1 cellular context compared by ENCODE assay signal in the genomic region with DNA sequence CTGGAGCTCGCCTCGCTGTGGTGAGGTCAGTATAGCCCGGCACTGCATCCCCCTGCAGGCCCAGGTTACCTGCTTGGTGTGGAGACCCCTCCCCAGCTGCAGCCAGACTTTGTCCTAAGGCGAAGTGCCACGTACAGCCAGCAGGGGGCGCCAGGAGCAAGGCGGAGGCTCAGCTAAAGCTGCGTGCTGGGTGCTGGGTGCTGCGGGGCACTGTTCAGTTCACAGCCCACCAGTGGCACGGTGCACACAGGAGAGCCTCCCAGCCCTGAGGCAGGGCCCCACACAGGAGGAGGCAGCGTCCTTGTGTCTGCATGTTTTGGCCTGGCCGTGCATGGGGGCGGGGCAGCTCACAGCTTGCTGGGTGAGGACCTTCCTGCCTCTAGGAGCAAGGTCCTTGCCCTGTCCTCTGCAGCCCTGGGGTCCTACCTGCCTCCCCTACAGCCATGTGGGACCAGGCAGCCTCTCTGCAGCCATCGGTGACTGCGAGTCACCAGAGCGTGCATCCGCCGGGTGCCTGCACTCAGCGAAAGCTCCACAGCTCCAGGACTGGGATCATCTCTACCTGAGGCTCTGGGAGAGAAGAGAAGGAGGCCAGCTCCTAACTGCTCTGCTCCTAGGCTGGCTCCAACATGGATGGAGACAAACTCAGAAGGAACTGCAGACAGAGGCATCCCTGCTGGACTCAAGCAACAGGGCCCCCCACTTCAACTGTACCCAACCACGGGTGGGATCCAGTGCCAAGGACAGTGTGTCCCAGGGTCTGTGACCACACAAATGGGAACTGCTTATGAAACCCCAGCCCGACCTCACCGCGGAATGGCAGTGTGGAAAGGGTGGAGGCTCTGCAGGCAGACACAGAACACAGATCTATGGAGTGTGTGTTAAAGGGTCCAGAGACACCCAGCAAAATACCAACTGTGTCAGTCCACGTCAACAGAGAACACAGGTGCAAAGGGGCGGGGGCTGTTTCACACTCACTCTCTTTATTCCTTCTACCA.
TF ChIP-seq lines count a peak whose summit lies in the region.

No MANE protein-coding gene starts in this region.

TF ChIP-seq in HEK293, 187 proteins besides CTCF, POLR2A, EP300 and RAD21 (continued from another document and continues in another):
- TF ChIP-seq, protein P1, sequence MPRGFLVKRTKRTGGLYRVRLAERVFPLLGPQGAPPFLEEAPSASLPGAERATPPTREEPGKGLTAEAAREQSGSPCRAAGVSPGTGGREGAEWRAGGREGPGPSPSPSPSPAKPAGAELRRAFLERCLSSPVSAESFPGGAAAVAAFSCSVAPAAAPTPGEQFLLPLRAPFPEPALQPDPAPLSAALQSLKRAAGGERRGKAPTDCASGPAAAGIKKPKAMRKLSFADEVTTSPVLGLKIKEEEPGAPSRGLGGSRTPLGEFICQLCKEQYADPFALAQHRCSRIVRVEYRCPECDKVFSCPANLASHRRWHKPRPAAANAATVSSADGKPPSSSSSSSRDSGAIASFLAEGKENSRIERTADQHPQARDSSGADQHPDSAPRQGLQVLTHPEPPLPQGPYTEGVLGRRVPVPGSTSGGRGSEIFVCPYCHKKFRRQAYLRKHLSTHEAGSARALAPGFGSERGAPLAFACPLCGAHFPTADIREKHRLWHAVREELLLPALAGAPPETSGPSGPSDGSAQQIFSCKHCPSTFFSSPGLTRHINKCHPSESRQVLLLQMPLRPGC (tag by site-specific recombination; IDR thresholded peaks at IDR 0.05), result no peak
- TF ChIP-seq ZNF350 (tag by site-specific recombination; IDR thresholded peaks at IDR 0.05), result no peak
- no peak for TF ChIP-seq ZEB2 (tag by site-specific recombination; IDR thresholded peaks at IDR 0.05)
- TF ChIP-seq, protein P2, sequence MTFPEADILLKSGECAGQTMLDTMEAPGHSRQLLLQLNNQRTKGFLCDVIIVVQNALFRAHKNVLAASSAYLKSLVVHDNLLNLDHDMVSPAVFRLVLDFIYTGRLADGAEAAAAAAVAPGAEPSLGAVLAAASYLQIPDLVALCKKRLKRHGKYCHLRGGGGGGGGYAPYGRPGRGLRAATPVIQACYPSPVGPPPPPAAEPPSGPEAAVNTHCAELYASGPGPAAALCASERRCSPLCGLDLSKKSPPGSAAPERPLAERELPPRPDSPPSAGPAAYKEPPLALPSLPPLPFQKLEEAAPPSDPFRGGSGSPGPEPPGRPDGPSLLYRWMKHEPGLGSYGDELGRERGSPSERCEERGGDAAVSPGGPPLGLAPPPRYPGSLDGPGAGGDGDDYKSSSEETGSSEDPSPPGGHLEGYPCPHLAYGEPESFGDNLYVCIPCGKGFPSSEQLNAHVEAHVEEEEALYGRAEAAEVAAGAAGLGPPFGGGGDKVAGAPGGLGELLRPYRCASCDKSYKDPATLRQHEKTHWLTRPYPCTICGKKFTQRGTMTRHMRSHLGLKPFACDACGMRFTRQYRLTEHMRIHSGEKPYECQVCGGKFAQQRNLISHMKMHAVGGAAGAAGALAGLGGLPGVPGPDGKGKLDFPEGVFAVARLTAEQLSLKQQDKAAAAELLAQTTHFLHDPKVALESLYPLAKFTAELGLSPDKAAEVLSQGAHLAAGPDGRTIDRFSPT (tag by site-specific recombination; IDR thresholded peaks at IDR 0.05), result no peak
- TF ChIP-seq, protein P3, sequence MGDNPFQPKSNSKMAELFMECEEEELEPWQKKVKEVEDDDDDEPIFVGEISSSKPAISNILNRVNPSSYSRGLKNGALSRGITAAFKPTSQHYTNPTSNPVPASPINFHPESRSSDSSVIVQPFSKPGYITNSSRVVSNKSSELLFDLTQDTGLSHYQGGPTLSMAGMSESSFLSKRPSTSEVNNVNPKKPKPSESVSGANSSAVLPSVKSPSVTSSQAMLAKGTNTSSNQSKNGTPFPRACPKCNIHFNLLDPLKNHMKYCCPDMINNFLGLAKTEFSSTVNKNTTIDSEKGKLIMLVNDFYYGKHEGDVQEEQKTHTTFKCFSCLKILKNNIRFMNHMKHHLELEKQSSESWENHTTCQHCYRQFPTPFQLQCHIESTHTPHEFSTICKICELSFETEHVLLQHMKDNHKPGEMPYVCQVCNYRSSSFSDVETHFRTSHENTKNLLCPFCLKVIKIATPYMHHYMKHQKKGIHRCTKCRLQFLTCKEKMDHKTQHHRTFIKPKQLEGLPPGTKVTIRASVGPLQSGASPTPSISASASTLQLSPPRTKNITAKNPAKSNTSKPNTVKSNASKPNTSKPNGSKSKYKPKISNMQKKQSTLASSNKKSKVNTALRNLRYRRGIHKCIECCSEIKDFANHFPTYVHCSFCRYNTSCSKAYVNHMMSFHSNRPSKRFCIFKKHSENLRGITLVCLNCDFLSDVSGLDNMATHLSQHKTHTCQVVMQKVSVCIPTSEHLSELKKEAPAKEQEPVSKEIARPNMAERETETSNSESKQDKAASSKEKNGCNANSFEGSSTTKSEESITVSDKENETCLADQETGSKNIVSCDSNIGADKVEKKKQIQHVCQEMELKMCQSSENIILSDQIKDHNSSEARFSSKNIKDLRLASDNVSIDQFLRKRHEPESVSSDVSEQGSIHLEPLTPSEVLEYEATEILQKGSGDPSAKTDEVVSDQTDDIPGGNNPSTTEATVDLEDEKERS (tag by site-specific recombination; IDR thresholded peaks at IDR 0.05), result no peak
- peak; percentile 32; the same call in 1 of the 2 replicates for TF ChIP-seq ZNF335 (tag by site-specific recombination; conservative IDR thresholded peaks at IDR 0.05)
- TF ChIP-seq ZNF2 (tag by site-specific recombination; IDR thresholded peaks at IDR 0.05), result peak; percentile 87
- TF ChIP-seq ZNF394 (tag by site-specific recombination; IDR thresholded peaks at IDR 0.05; ENCODE audit: borderline replicate concordance), result no peak
- TF ChIP-seq ZNF585B (tag by site-specific recombination; IDR thresholded peaks at IDR 0.05), result no peak
- no peak for TF ChIP-seq ZNF140 (tag by site-specific recombination; IDR thresholded peaks at IDR 0.05)
- TF ChIP-seq, protein P4, sequence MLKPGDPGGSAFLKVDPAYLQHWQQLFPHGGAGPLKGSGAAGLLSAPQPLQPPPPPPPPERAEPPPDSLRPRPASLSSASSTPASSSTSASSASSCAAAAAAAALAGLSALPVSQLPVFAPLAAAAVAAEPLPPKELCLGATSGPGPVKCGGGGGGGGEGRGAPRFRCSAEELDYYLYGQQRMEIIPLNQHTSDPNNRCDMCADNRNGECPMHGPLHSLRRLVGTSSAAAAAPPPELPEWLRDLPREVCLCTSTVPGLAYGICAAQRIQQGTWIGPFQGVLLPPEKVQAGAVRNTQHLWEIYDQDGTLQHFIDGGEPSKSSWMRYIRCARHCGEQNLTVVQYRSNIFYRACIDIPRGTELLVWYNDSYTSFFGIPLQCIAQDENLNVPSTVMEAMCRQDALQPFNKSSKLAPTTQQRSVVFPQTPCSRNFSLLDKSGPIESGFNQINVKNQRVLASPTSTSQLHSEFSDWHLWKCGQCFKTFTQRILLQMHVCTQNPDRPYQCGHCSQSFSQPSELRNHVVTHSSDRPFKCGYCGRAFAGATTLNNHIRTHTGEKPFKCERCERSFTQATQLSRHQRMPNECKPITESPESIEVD (tag by site-specific recombination; IDR thresholded peaks at IDR 0.05), result no peak
- TF ChIP-seq ZNF530 (tag by site-specific recombination; IDR thresholded peaks at IDR 0.05; ENCODE audit: low read depth), result no peak
- TF ChIP-seq ZNF768 (tag by site-specific recombination; IDR thresholded peaks at IDR 0.05), result peak; percentile 65; the same call in 1 of the 2 replicates
- peak; percentile 60 for TF ChIP-seq ZNF654 (tag by site-specific recombination; IDR thresholded peaks at IDR 0.05; ENCODE audit: low read depth)
- TF ChIP-seq, protein P5, sequence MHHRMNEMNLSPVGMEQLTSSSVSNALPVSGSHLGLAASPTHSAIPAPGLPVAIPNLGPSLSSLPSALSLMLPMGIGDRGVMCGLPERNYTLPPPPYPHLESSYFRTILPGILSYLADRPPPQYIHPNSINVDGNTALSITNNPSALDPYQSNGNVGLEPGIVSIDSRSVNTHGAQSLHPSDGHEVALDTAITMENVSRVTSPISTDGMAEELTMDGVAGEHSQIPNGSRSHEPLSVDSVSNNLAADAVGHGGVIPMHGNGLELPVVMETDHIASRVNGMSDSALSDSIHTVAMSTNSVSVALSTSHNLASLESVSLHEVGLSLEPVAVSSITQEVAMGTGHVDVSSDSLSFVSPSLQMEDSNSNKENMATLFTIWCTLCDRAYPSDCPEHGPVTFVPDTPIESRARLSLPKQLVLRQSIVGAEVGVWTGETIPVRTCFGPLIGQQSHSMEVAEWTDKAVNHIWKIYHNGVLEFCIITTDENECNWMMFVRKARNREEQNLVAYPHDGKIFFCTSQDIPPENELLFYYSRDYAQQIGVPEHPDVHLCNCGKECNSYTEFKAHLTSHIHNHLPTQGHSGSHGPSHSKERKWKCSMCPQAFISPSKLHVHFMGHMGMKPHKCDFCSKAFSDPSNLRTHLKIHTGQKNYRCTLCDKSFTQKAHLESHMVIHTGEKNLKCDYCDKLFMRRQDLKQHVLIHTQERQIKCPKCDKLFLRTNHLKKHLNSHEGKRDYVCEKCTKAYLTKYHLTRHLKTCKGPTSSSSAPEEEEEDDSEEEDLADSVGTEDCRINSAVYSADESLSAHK (tag by site-specific recombination; IDR thresholded peaks at IDR 0.05), result no peak
- TF ChIP-seq MEIS1 (CRISPR knock-in tag; IDR thresholded peaks at IDR 0.05; ENCODE audit: borderline replicate concordance), result no peak
- TF ChIP-seq, protein P6, sequence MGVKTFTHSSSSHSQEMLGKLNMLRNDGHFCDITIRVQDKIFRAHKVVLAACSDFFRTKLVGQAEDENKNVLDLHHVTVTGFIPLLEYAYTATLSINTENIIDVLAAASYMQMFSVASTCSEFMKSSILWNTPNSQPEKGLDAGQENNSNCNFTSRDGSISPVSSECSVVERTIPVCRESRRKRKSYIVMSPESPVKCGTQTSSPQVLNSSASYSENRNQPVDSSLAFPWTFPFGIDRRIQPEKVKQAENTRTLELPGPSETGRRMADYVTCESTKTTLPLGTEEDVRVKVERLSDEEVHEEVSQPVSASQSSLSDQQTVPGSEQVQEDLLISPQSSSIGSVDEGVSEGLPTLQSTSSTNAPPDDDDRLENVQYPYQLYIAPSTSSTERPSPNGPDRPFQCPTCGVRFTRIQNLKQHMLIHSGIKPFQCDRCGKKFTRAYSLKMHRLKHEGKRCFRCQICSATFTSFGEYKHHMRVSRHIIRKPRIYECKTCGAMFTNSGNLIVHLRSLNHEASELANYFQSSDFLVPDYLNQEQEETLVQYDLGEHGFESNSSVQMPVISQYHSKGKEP (tag by site-specific recombination; IDR thresholded peaks at IDR 0.05), result no peak
- no peak for TF ChIP-seq ZFP41 (tag by site-specific recombination; IDR thresholded peaks at IDR 0.05; ENCODE audit: borderline replicate concordance)
- no peak for TF ChIP-seq SCRT1 (tag by site-specific recombination; IDR thresholded peaks at IDR 0.05; ENCODE audit: borderline replicate concordance)
- no peak for TF ChIP-seq ZNF658 (tag by site-specific recombination; IDR thresholded peaks at IDR 0.05)
- no peak for TF ChIP-seq ZNF791 (tag by site-specific recombination; IDR thresholded peaks at IDR 0.05)
- no peak for TF ChIP-seq ZNF184 (tag by site-specific recombination; IDR thresholded peaks at IDR 0.05)
- TF ChIP-seq ZNF23 (tag by site-specific recombination; IDR thresholded peaks at IDR 0.05; ENCODE audit: borderline replicate concordance), result no peak
- TF ChIP-seq ZBTB7A (tag by site-specific recombination; IDR thresholded peaks at IDR 0.05; ENCODE audit: low read depth), result no peak
- no peak for TF ChIP-seq ZNF560 (tag by site-specific recombination; IDR thresholded peaks at IDR 0.05; ENCODE audit: borderline replicate concordance)
- peak; percentile 71 for TF ChIP-seq FEZF1 (tag by site-specific recombination; IDR thresholded peaks at IDR 0.05)
- TF ChIP-seq, protein P7, sequence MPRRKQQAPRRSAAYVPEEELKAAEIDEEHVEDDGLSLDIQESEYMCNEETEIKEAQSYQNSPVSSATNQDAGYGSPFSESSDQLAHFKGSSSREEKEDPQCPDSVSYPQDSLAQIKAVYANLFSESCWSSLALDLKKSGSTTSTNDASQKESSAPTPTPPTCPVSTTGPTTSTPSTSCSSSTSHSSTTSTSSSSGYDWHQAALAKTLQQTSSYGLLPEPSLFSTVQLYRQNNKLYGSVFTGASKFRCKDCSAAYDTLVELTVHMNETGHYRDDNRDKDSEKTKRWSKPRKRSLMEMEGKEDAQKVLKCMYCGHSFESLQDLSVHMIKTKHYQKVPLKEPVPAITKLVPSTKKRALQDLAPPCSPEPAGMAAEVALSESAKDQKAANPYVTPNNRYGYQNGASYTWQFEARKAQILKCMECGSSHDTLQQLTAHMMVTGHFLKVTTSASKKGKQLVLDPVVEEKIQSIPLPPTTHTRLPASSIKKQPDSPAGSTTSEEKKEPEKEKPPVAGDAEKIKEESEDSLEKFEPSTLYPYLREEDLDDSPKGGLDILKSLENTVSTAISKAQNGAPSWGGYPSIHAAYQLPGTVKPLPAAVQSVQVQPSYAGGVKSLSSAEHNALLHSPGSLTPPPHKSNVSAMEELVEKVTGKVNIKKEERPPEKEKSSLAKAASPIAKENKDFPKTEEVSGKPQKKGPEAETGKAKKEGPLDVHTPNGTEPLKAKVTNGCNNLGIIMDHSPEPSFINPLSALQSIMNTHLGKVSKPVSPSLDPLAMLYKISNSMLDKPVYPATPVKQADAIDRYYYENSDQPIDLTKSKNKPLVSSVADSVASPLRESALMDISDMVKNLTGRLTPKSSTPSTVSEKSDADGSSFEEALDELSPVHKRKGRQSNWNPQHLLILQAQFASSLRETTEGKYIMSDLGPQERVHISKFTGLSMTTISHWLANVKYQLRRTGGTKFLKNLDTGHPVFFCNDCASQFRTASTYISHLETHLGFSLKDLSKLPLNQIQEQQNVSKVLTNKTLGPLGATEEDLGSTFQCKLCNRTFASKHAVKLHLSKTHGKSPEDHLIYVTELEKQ (tag by site-specific recombination; IDR thresholded peaks at IDR 0.05; ENCODE audit: borderline replicate concordance), result no peak
- TF ChIP-seq, protein P8, sequence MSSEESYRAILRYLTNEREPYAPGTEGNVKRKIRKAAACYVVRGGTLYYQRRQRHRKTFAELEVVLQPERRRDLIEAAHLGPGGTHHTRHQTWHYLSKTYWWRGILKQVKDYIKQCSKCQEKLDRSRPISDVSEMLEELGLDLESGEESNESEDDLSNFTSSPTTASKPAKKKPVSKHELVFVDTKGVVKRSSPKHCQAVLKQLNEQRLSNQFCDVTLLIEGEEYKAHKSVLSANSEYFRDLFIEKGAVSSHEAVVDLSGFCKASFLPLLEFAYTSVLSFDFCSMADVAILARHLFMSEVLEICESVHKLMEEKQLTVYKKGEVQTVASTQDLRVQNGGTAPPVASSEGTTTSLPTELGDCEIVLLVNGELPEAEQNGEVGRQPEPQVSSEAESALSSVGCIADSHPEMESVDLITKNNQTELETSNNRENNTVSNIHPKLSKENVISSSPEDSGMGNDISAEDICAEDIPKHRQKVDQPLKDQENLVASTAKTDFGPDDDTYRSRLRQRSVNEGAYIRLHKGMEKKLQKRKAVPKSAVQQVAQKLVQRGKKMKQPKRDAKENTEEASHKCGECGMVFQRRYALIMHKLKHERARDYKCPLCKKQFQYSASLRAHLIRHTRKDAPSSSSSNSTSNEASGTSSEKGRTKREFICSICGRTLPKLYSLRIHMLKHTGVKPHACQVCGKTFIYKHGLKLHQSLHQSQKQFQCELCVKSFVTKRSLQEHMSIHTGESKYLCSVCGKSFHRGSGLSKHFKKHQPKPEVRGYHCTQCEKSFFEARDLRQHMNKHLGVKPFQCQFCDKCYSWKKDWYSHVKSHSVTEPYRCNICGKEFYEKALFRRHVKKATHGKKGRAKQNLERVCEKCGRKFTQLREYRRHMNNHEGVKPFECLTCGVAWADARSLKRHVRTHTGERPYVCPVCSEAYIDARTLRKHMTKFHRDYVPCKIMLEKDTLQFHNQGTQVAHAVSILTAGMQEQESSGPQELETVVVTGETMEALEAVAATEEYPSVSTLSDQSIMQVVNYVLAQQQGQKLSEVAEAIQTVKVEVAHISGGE (tag by site-specific recombination; conservative IDR thresholded peaks at IDR 0.05; ENCODE audit: low read depth), result no peak
- TF ChIP-seq ZNF391 (tag by site-specific recombination; IDR thresholded peaks at IDR 0.05; ENCODE audit: borderline replicate concordance, low read depth), result no peak
- TF ChIP-seq KLF7 (tag by site-specific recombination; IDR thresholded peaks at IDR 0.05; ENCODE audit: borderline replicate concordance), result no peak
- TF ChIP-seq ZBTB1 (tag by site-specific recombination; IDR thresholded peaks at IDR 0.05), result no peak
- no peak for TF ChIP-seq ZNF221 (tag by site-specific recombination; IDR thresholded peaks at IDR 0.05; ENCODE audit: borderline replicate concordance)
